ENCODE assay signal across 8 cellular contexts in genomic region chr6:28981833-28982475, GRCh38. TPM values are rescaled to one million over a fixed set of nuclear protein-coding genes. Genes with fewer than 3 reads are reported as not detected.
DNase-seq lines count a peak whose midpoint lies in the region; ATAC-seq and TF ChIP-seq lines count a peak whose summit lies in the region.

No MANE protein-coding gene starts in this region.

- intact Hi-C loops in head of caudate nucleus (cut with DNase I): loop anchor here (2.0 to 5.0 kb wide), 3 partner anchors 40 to 143 kb away; no protein-coding TSS in a partner anchor

- H4K20me1 ChIP-seq in GM23338 (replicated peaks; ENCODE audit: insufficient read depth): no peaks in the 10 kb centered on the region

- H3K9me3 ChIP-seq in thoracic aorta: no peaks in the 10 kb centered on the region

- H3K4me1 ChIP-seq in GM23338 (ENCODE audit: insufficient read depth) (peaks cover 21% of the 10 kb centered on the region; the same call in 1 of the 2 replicates), thoracic aorta (ENCODE audit: control insufficient read depth in 1 of 2, low read depth in 2 of 2) (peaks cover 0 to 18% of the 10 kb centered on the region in 2 donors)

- H3K27ac ChIP-seq in GM23338 (ENCODE audit: low read depth) (no peak overlapping the region), thoracic aorta (peak overlapping the region; percentile 72 to 74)

- H2AFZ ChIP-seq in GM23338: peak overlapping the region; percentile 10; the same call in 1 of the 2 replicates

- H3K27ac Mint-ChIP-seq in GM23338: peak overlapping the region; percentile 98
- H3K27ac Mint-ChIP-seq in activated naive CD8-positive, alpha-beta T cell: peak overlapping the region; percentile 98
- peak overlapping the region; percentile 90 for H3K27ac Mint-ChIP-seq in osteocyte (ENCODE audit: unreplicated experiment)

- H3K36me3 Mint-ChIP-seq in GM23338 (ENCODE audit: low read depth) (peaks cover 8% of the 10 kb centered on the region; the same call in 2 of the 3 replicates), osteocyte (ENCODE audit: unreplicated experiment) (no peaks in the 10 kb centered on the region)
- H3K36me3 Mint-ChIP-seq in activated naive CD8-positive, alpha-beta T cell: peaks cover 2% of the 10 kb centered on the region

- H3K36me3 ChIP-seq in GM23338 (ENCODE audit: insufficient read depth): no peaks in the 10 kb centered on the region
- H3K36me3 ChIP-seq in thoracic aorta: no peaks in the 10 kb centered on the region

- H3K9me2 ChIP-seq in GM23338 (ENCODE audit: insufficient read depth): no peaks in the 10 kb centered on the region

- H3K4me3 Mint-ChIP-seq in GM23338 (peak overlapping the region; percentile 87), osteocyte (ENCODE audit: unreplicated experiment) (peak overlapping the region; percentile 91)
- H3K4me3 Mint-ChIP-seq in activated naive CD8-positive, alpha-beta T cell: peak overlapping the region; percentile 89

- H3K4me1 Mint-ChIP-seq in GM23338 (peaks cover 50% of the 10 kb centered on the region), osteocyte (ENCODE audit: unreplicated experiment) (peaks cover 46% of the 10 kb centered on the region)
- peaks cover 57% of the 10 kb centered on the region for H3K4me1 Mint-ChIP-seq in activated naive CD8-positive, alpha-beta T cell (ENCODE audit: low read depth)

- H3K9me3 Mint-ChIP-seq in GM23338 (peaks cover 9% of the 10 kb centered on the region; the same call in 2 of the 3 replicates), osteocyte (ENCODE audit: unreplicated experiment) (peaks cover 4% of the 10 kb centered on the region)
- no peaks in the 10 kb centered on the region for H3K9me3 Mint-ChIP-seq in activated naive CD8-positive, alpha-beta T cell (ENCODE audit: low read depth)

- H3F3A ChIP-seq in GM23338 (replicated peaks; ENCODE audit: low read depth): peaks cover 8% of the 10 kb centered on the region

- H3K27me3 Mint-ChIP-seq in GM23338 (ENCODE audit: insufficient read depth, low read depth, poor library complexity) (peaks cover 30% of the 10 kb centered on the region), osteocyte (ENCODE audit: unreplicated experiment) (no peaks in the 10 kb centered on the region)
- H3K27me3 Mint-ChIP-seq in activated naive CD8-positive, alpha-beta T cell: peaks cover 25% of the 10 kb centered on the region

- no peaks in the 10 kb centered on the region for H3K79me2 ChIP-seq in GM23338 (replicated peaks; ENCODE audit: insufficient read depth)

- peak; percentile 64 for DNase-seq in COR-L47 (lab: John Stamatoyannopoulos, UW)
- peak; percentile 82 for DNase-seq in GM23338 (ENCODE audit: low spot score)
- peak; percentile 88 for DNase-seq in MV-4-11 (lab: John Stamatoyannopoulos, UW)
- DNase-seq in SKM-1 (lab: John Stamatoyannopoulos, UW; ENCODE audit: unreplicated experiment): peak; percentile 79
- peak; percentile 21 to 91 (median 73) for DNase-seq in head of caudate nucleus
- DNase-seq in osteocyte (ENCODE audit: extremely low spot score, unreplicated experiment): peak; percentile 91
- peak; percentile 72 for DNase-seq in thoracic aorta (ENCODE audit: low spot score)

- ATAC-seq in GM23338 (peak; percentile 7), thoracic aorta (ENCODE audit: insufficient number of reproducible peaks, low FRiP score, low read depth) (peak; percentile 92)

- H3K4me2 ChIP-seq in GM23338: peak overlapping the region; percentile 77

- H3K4me3 ChIP-seq in GM23338 (peak overlapping the region; percentile 77), thoracic aorta (peak overlapping the region; percentile 81)

- H3K27me3 ChIP-seq in GM23338 (ENCODE audit: insufficient read depth) (peaks cover 34% of the 10 kb centered on the region), thoracic aorta (replicated peaks; ENCODE audit: insufficient read depth) (no peaks in the 10 kb centered on the region)

- TF ChIP-seq CTCF in GM23338 (conservative IDR thresholded peaks at IDR 0.05; ENCODE audit: low read depth in 2 of 2) (peak in 1 of 2 experiments; percentile 32; a peak in 2 of 4 replicates), osteocyte (IDR thresholded peaks at IDR 0.05) (no peak), thoracic aorta (IDR thresholded peaks at IDR 0.05) (no peak)

TF ChIP-seq in GM23338, 12 proteins besides CTCF, POLR2A, EP300 and RAD21:
- TF ChIP-seq STAT1 (IDR thresholded peaks at IDR 0.05; ENCODE audit: unreplicated experiment) (no peak), ETS1 (IDR thresholded peaks at IDR 0.05) (no peak), REST (IDR thresholded peaks at IDR 0.05; ENCODE audit: unreplicated experiment) (no peak), EZH2 (IDR thresholded peaks at IDR 0.05; ENCODE audit: low read depth, unreplicated experiment) (no peak), ZNF114 (CRISPR knock-in tag; IDR thresholded peaks at IDR 0.05) (no peak), JUNB (IDR thresholded peaks at IDR 0.05; ENCODE audit: unreplicated experiment) (no peak), CREB1 (CRISPR knock-in tag; IDR thresholded peaks at IDR 0.05; ENCODE audit: low read depth) (peak; percentile 64)

RNA-seq across cellular contexts. Expression of gene ZNF311, which starts 23.2 kb away (rescaled TPM):
- total RNA-seq in GM23338 (2014; rRNA removed; shearing (Covaris generic)): 1.8 and 2.4 TPM in 2 replicates
- 1.5 TPM in 2 replicates for polyA plus RNA-seq in GM23338 (2016; fragmentation: Nextera tagmentation; extraction: Ambion mirVana)
- total RNA-seq in osteocyte (1.5 and 1.7 TPM in 2 replicates), thoracic aorta (under 1 TPM; 0.27 to 0.35 TPM)

RNA-seq across cellular contexts. Expression of gene TRIM27, which starts 58.2 kb away (rescaled TPM):
- 98.4 and 127 TPM in 2 replicates for total RNA-seq in GM23338 (2014; rRNA removed; shearing (Covaris generic))
- polyA plus RNA-seq in GM23338 (2016; fragmentation: Nextera tagmentation; extraction: Ambion mirVana): 43.1 and 47.9 TPM in 2 replicates
- total RNA-seq in osteocyte (55.7 and 58.3 TPM in 2 replicates), thoracic aorta (10 to 100 TPM; 61.9 to 86.2 TPM)
